ENCODE assay signal across 17 cellular contexts in the genomic region with DNA sequence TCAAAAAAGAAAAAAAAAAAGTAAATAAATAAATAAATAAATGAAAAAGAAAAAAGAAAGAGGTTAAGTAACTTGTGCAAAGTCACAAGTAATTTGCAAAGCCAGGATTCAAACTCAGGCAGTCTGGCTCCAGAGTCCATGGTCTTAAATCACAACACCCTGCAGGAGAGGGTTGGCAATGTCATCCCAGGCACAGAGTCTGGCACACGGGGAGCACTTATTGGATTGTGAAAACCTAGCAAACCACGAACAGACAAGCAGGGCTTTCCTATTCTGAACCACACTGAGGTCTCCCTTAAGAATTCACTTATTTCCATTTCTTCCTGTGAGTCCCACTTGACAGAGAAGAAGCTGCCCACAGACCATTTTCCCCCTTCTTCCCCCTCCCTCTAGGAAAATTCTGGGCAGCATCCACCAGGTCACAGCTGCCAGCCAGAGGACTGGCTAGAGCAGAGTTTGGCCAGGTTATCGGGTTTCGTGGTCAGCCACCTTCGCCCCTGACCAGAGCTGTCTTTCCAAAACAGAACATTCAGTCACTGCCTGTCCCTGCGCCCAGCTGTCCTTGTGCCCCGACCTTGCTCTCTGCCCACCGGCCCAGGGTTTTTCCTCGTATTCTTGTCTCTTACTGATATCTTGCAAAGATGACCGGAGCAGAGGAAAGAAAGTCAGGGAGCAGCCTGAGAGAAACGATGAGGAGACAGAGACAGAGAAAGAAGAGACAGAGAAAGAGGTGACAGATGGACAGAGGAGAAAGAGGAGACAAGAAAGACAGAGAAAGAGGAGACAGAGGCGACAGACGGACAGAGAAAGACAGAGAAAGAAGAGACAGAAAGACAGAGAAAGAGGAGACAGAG.
DNase-seq lines count a peak whose midpoint lies in the region; ATAC-seq and TF ChIP-seq lines count a peak whose summit lies in the region.
"Had no signal": no experiment of that assay in that cellular context is flagged by ENCODE, and none has a peak within 500 bp of the region (broad histone marks: within the 10 kb centered on the region; RNA-seq: fewer than 3 reads in every experiment).

No MANE protein-coding gene starts in this region.

- H3K4me3 ChIP-seq in HEK293 (ENCODE audit: low read depth, low read length) = no peak overlapping the region
- H3K4me3 ChIP-seq in liver (ENCODE audit: low read depth in 1 of 3, low read length in 3 of 3) = no peak overlapping the region
- H3K4me3 ChIP-seq in stomach = no peak overlapping the region
- H3K4me3 ChIP-seq in lower lobe of right lung = no peak overlapping the region
- H3K4me3 ChIP-seq: mucosa of descending colon, neural progenitor cell, suprapubic skin had no signal

- CTCF ChIA-PET in HEK293 (lab: Yijun Ruan, JAX) (no interaction called here), RWPE1 (lab: Yijun Ruan, JAX) (interaction anchor here (0.6 to 0.7 kb wide), 3 partner anchors 45 to 203 kb away, joined by 3 to 8 read pairs (median 4); no protein-coding TSS in a partner anchor)

- no peak for TF ChIP-seq EP300 in stomach (IDR thresholded peaks at IDR 0.05)

- intact Hi-C loops in stomach (cut with DNase I; ENCODE audit: low total_unique reads) (no loop called here), lower lobe of right lung (cut with DNase I) (no loop called here)

- H3K9ac ChIP-seq in liver (ENCODE audit: low read depth in 1 of 2, low read length in 2 of 2) = peak overlapping the region; percentile 24 to 35
- H3K9ac ChIP-seq: neural progenitor cell had no signal

- ATAC-seq in lower lobe of right lung = no peak
- ATAC-seq: activated naive CD4-positive, alpha-beta T cell treated with anti-CD3 and anti-CD28 coated beads, Interleukin-2, amount 50 U/mL, for 72 hours; mucosa of descending colon had no signal

- WGBS in liver = 30% methylated on average over 13 of the region's 13 CpGs
- 42 to 73% (median 49%) methylated on average over 13 of the region's 13 CpGs for WGBS in stomach, 5 donors

- H3K36me3 ChIP-seq in HEK293 (ENCODE audit: control insufficient read depth in 2 of 2, insufficient read depth in 1 of 2, low read length in 2 of 2) (no peaks in the 10 kb centered on the region), liver (ENCODE audit: control insufficient read depth in 4 of 4, insufficient read depth in 3 of 4, low read depth in 1 of 4, low read length in 3 of 4) (no peaks in the 10 kb centered on the region), stomach (no peaks in the 10 kb centered on the region), lower lobe of right lung (no peaks in the 10 kb centered on the region)
- H3K36me3 ChIP-seq: neural progenitor cell, suprapubic skin had no signal

- no peak for TF ChIP-seq POLR2A in stomach (IDR thresholded peaks at IDR 0.05)

- POLR2A ChIA-PET in HEK293 (lab: Yijun Ruan, JAX) = no interaction called here
- POLR2A ChIA-PET in RWPE1 (lab: Yijun Ruan, JAX; ENCODE audit: low non-redundant PET) = no interaction called here

- H3K9me3 ChIP-seq in HEK293 (ENCODE audit: control insufficient read depth, insufficient read depth, low read depth, low read length) = no peaks in the 10 kb centered on the region
- H3K9me3 ChIP-seq in liver (ENCODE audit: control insufficient read depth in 4 of 4, low read length in 3 of 4) = no peaks in the 10 kb centered on the region
- H3K9me3 ChIP-seq in stomach = no peaks in the 10 kb centered on the region
- H3K9me3 ChIP-seq in lower lobe of right lung = no peaks in the 10 kb centered on the region
- H3K9me3 ChIP-seq: mucosa of descending colon, suprapubic skin had no signal

- no peaks in the 10 kb centered on the region for H3K27me3 ChIP-seq in liver (ENCODE audit: control insufficient read depth in 4 of 4, insufficient read depth in 4 of 4, low read length in 3 of 4)
- no peaks in the 10 kb centered on the region for H3K27me3 ChIP-seq in stomach
- H3K27me3 ChIP-seq in lower lobe of right lung (ENCODE audit: low read depth) = no peaks in the 10 kb centered on the region
- H3K27me3 ChIP-seq: neural progenitor cell, suprapubic skin had no signal

- no peak for DNase-seq in RWPE1 (ENCODE audit: low spot score)
- peak; percentile 63 for DNase-seq in stomach
- DNase-seq in HUDEP-2 (lab: John Stamatoyannopoulos, UW; ENCODE audit: unreplicated experiment in 76 of 76) = no peak
- no peak for DNase-seq in NCI-H524 (lab: John Stamatoyannopoulos, UW)
- DNase-seq in NCI-H2171 treated with DMSO at 0.1 percent for 48 hours (lab: John Stamatoyannopoulos, UW) = no peak
- no peak for DNase-seq in lower lobe of right lung
- DNase-seq: activated CD4-positive, CD25-positive, alpha-beta regulatory T cell treated with anti-CD3 and anti-CD28 coated beads, Interleukin-2, amount 50 U/mL, for 72 hours; effector memory CD4-positive, alpha-beta T cell; KG1; mucosa of descending colon; NCI-H1092; NCI-H2029 treated with DMSO at 0.1 percent for 48 hours had no signal

- peak; percentile 49 to 62 for TF ChIP-seq RAD21 in liver (IDR thresholded peaks at IDR 0.05)

- no peak for TF ChIP-seq CTCF in HEK293 (tag by site-specific recombination; IDR thresholded peaks at IDR 0.05)
- no peak for TF ChIP-seq CTCF in RWPE1 (conservative IDR thresholded peaks at IDR 0.05; ENCODE audit: low read depth)
- TF ChIP-seq CTCF in liver (IDR thresholded peaks at IDR 0.05; ENCODE audit: low read depth, low read length, missing input control) = peak; percentile 32
- no peak for TF ChIP-seq CTCF in stomach (IDR thresholded peaks at IDR 0.05)
- TF ChIP-seq CTCF in lower lobe of right lung (IDR thresholded peaks at IDR 0.05) = no peak

- H3K27ac ChIP-seq in HEK293 (ENCODE audit: extremely low read depth, low read depth, low read length) (no peak overlapping the region), RWPE1 (peak overlapping the region; percentile 11; the same call in 1 of the 2 replicates), liver (ENCODE audit: low read depth in 1 of 2, low read length in 2 of 2) (peak overlapping the region; percentile 84 to 94), stomach (peak overlapping the region in 4 of 5 donors; percentile 0 to 88 (median 34)), lower lobe of right lung (no peak overlapping the region)
- H3K27ac ChIP-seq: neural progenitor cell, suprapubic skin had no signal

- H3K4me1 ChIP-seq in HEK293 (ENCODE audit: control insufficient read depth, insufficient read depth, low read length) (no peaks in the 10 kb centered on the region), liver (ENCODE audit: control insufficient read depth in 4 of 4, insufficient read depth in 4 of 4, low read length in 3 of 4) (peaks cover 23 to 83% (median 61%) of the 10 kb centered on the region in 4 donors), stomach (peaks cover 27 to 59% (median 37%) of the 10 kb centered on the region in 4 donors), lower lobe of right lung (peaks cover 35% of the 10 kb centered on the region)
- H3K4me1 ChIP-seq: neural progenitor cell had no signal

TF ChIP-seq in HEK293, 187 proteins besides CTCF, POLR2A, EP300 and RAD21:
- TF ChIP-seq ZNF488 (tag by site-specific recombination; IDR thresholded peaks at IDR 0.05) = no peak
- 0 out of 2 replicates have a peak, but pooled peaks have one; percentile 27 for TF ChIP-seq ZNF366 (tag by site-specific recombination; conservative IDR thresholded peaks at IDR 0.05)
- no peak for TF ChIP-seq ZNF202 (tag by site-specific recombination; IDR thresholded peaks at IDR 0.05; ENCODE audit: borderline replicate concordance)
- no peak for TF ChIP-seq GLIS2 (tag by site-specific recombination; IDR thresholded peaks at IDR 0.05)
TF ChIP-seq in HEK293: peak in this region for 1.

TF ChIP-seq in liver, 16 proteins besides CTCF, POLR2A, EP300 and RAD21 (continues in another document):
- peak; percentile 47 for TF ChIP-seq ZBTB33 (IDR thresholded peaks at IDR 0.05)
- no peak for TF ChIP-seq REST (IDR thresholded peaks at IDR 0.05)
- peak; percentile 96 to 97 for TF ChIP-seq RXRA (IDR thresholded peaks at IDR 0.05)
- no peak for TF ChIP-seq GABPA (IDR thresholded peaks at IDR 0.05 in 1 of 2, conservative IDR thresholded peaks at IDR 0.05 in 1 of 2)
- TF ChIP-seq SP1 (IDR thresholded peaks at IDR 0.05) = peak; percentile 98
- peak; percentile 44 for TF ChIP-seq FOXA1 (IDR thresholded peaks at IDR 0.05)
- peak; percentile 84 for TF ChIP-seq HNF4G (IDR thresholded peaks at IDR 0.05)

Comparison
In these comparisons a context has a peak if more than half of its experiments do, and no peak if none do; other contexts are left out.
1. H3K27ac ChIP-seq: peak in RWPE1 (single experiment), liver (2 of 2) and stomach (4 of 5); none in HEK293 (single experiment) and lower lobe of right lung (single experiment).